24 cellular contexts compared by ENCODE assay signal in the genomic region with DNA sequence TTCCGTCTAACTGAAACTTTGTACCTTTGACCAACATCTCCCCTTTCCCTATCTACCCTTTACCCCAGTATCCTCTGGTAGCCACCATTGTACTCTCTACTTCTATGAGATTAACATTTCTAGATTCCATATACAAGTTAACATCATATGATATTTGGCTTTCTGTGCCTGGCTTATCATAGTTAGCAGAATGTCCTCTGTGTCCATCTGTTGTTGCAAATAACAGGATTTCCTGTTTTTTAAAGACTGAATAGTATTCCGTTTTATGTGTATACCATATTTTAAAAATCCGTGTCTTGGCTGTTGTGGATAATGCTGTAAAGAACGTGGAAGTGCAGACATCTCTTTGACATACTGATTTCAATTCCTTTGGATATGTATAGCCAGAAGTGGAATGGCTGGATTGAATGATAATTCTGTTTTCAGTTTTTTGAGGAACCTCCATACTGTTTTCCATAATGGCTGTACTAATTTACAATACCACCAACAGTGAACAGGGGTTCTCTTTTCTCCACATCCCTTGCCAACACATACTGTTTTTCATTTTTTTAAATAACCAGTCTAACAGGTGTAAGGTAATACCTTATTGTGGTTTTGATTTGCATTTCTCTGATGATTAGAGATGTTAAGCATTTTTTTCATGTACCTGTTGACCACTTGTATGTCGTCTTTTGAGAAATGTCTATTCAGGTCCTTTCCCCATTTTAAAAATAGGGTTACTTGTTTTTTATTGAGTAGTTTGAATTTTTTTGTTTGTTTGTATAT.
"Had no signal": no experiment of that assay in that cellular context is flagged by ENCODE, and none has a peak within 500 bp of the region (broad histone marks: within the 10 kb centered on the region; RNA-seq: fewer than 3 reads in every experiment).

No MANE protein-coding gene starts in this region.

- H3K27me3 ChIP-seq: breast epithelium, gastrocnemius medialis, left lung, neural progenitor cell, right atrium auricular region, tibial nerve had no signal

- ATAC-seq: activated naive CD4-positive, alpha-beta T cell treated with anti-CD3 and anti-CD28 coated beads, Interleukin-2, amount 50 U/mL, for 72 hours; activated T-cell treated with anti-CD3 and anti-CD28 coated beads, Interleukin-2, amount 50 U/mL, for 72 hours; gastrocnemius medialis; left lung; lower lobe of right lung; natural killer cell; psoas muscle had no signal

- H3K4me2 ChIP-seq: neural progenitor cell had no signal

- H2AFZ ChIP-seq: neural progenitor cell, parathyroid adenoma had no signal

- H3K27ac ChIP-seq: breast epithelium, left lung, lower lobe of right lung, neural progenitor cell, parathyroid adenoma, psoas muscle, right atrium auricular region, tibial nerve had no signal

- H3K9ac ChIP-seq: neural progenitor cell, parathyroid adenoma had no signal

- DNase-seq: activated CD4-positive, alpha-beta T cell treated with anti-CD3 and anti-CD28 coated beads for 4 hours; activated CD4-positive, alpha-beta T cell treated with anti-CD3 and anti-CD28 coated beads, Interleukin-2, amount 50 U/mL, for 4 hours; activated CD4-positive, CD25-positive, alpha-beta regulatory T cell; activated naive CD4-positive, alpha-beta T cell; activated T-cell treated with anti-CD3 and anti-CD28 coated beads for 4 hours; activated T-cell treated with anti-CD3 and anti-CD28 coated beads, Interleukin-2, amount 50 U/mL, for 72 hours; effector CD8-positive, alpha-beta T cell; erythroblast; gastrocnemius medialis; glutamatergic neuron; left lung; lower lobe of right lung; mesendoderm; natural killer cell; occipital lobe; psoas muscle; stimulated activated CD4-positive, alpha-beta T cell treated with anti-CD3 and anti-CD28 coated beads, Interleukin-15, amount 100 ng/mL, for 24 hours; stimulated activated naive CD4-positive, alpha-beta T cell treated with Interleukin-2 at 50 U/mL for 16 hours had no signal

- H3K4me3 ChIP-seq: breast epithelium, gastrocnemius medialis, left lung, lower lobe of right lung, neural progenitor cell, psoas muscle, right atrium auricular region, tibial nerve had no signal

- H3K4me1 ChIP-seq: breast epithelium, left lung, lower lobe of right lung, neural progenitor cell had no signal
